1 cellular context compared by ENCODE assay signal in the genomic region with DNA sequence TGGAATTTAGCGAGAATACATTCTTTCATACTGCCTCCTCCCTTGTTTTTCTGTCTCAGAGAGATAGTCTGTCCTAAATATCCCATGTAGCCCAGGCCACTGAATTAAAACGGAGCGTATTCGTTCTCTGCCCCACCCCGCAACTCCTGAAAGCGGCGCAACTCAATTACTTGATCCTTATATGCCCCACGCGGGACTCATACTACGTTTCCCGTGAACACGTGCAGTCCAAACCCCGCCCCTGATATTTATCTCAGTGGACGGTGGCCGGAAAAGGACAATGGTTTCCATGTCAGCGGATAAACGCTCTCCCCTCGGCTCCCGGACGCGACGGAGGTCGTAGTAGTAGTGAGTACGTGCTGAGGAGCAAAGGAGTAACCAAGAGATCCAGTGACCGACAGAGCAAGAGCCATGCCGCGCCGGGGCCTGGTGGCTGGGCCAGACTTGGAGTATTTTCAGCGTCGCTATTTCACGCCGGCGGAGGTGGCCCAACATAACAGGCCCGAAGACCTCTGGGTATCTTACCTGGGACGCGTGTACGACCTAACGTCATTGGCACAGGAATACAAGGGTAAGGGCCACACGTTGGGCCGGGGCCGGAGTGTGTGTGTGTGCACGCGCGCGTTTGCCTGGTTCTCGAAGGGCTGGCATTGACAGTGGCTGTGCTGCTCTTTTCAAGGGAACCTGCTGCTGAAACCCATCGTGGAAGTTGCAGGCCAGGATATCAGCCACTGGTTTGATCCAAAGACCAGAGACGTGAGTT.
TF ChIP-seq lines count a peak whose summit lies in the region.

Gene CYB5D1, plus strand, starts transcription at position 280 of the 763 bp plus-strand sequence. Its CDS starts 132 bp downstream, at position 412.

TF ChIP-seq in HCT116, 20 proteins besides CTCF, POLR2A, EP300 and RAD21 (continued from another document):
- TF ChIP-seq, protein P1, sequence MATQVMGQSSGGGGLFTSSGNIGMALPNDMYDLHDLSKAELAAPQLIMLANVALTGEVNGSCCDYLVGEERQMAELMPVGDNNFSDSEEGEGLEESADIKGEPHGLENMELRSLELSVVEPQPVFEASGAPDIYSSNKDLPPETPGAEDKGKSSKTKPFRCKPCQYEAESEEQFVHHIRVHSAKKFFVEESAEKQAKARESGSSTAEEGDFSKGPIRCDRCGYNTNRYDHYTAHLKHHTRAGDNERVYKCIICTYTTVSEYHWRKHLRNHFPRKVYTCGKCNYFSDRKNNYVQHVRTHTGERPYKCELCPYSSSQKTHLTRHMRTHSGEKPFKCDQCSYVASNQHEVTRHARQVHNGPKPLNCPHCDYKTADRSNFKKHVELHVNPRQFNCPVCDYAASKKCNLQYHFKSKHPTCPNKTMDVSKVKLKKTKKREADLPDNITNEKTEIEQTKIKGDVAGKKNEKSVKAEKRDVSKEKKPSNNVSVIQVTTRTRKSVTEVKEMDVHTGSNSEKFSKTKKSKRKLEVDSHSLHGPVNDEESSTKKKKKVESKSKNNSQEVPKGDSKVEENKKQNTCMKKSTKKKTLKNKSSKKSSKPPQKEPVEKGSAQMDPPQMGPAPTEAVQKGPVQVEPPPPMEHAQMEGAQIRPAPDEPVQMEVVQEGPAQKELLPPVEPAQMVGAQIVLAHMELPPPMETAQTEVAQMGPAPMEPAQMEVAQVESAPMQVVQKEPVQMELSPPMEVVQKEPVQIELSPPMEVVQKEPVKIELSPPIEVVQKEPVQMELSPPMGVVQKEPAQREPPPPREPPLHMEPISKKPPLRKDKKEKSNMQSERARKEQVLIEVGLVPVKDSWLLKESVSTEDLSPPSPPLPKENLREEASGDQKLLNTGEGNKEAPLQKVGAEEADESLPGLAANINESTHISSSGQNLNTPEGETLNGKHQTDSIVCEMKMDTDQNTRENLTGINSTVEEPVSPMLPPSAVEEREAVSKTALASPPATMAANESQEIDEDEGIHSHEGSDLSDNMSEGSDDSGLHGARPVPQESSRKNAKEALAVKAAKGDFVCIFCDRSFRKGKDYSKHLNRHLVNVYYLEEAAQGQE (IDR thresholded peaks at IDR 0.05; ENCODE audit: low read depth), result no peak
- TF ChIP-seq SRF (IDR thresholded peaks at IDR 0.05; ENCODE audit: low read depth) (no peak; the same call in 1 of the 2 replicates), ZFX (IDR thresholded peaks at IDR 0.05) (peak; percentile 81), ZNF274 (IDR thresholded peaks at IDR 0.05; ENCODE audit: low read depth, low read length) (no peak)
- TF ChIP-seq, protein P2, sequence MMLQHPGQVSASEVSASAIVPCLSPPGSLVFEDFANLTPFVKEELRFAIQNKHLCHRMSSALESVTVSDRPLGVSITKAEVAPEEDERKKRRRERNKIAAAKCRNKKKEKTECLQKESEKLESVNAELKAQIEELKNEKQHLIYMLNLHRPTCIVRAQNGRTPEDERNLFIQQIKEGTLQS (IDR thresholded peaks at IDR 0.05), result no peak
